ENCODE assay signal across 11 cellular contexts in the genomic region with DNA sequence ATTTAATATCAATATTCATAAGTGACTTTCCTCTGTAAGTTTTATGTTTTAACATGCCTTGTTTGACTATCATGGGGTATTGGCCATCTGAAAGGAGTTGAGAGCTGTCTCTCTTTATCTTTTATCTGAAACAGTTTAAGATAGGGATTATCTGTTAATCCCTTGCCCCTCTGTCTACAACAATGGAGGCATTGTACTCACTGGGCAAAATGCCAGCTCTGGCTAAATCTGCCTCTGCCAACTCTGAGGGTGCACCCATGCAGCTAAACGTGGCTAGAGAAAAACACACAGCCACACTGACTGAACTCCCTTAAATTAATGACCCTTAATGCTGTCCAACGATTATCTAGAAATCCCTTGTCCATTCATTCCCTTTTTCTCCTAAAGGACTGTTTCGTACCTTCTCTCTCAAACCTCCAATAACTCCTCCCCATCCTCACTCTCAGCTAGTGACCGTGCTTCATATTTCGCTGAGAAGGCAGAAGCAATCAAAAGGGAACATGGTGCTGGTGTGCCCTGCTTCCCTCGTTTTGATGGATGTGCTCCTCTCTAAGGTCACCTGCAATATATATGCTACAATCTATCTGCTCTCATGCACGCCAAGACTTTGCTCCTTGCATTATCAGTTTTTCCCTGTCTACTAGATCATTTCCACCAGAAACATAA. TPM values are rescaled to one million over a fixed set of nuclear protein-coding genes. Genes with fewer than 3 reads are reported as not detected.
DNase-seq lines count a peak whose midpoint lies in the region; ATAC-seq and TF ChIP-seq lines count a peak whose summit lies in the region.
"Had no signal": no experiment of that assay in that cellular context is flagged by ENCODE, and none has a peak within 500 bp of the region (broad histone marks: within the 10 kb centered on the region; RNA-seq: fewer than 3 reads in every experiment).

No MANE protein-coding gene starts in this region.

- TF ChIP-seq EP300 in Ishikawa (IDR thresholded peaks at IDR 0.05; ENCODE audit: borderline replicate concordance): no peak

- H3K4me3 Mint-ChIP-seq in brain (peak overlapping the region in 1 of 5 experiments; percentile 19), progenitor cell of endocrine pancreas (ENCODE audit: low read depth) (peak overlapping the region; percentile 24)
- no peak overlapping the region for H3K4me3 Mint-ChIP-seq in activated T-cell treated with anti-CD3 and anti-CD28 coated beads, Interleukin-2, amount 50 U/mL, for 24 hours
- no peak overlapping the region for H3K4me3 Mint-ChIP-seq in naive thymus-derived CD4-positive, alpha-beta T cell
- H3K4me3 Mint-ChIP-seq: central memory CD8-positive, alpha-beta T cell had no signal

- H3K36me3 Mint-ChIP-seq in brain (peaks cover 6% of the 10 kb centered on the region), progenitor cell of endocrine pancreas (ENCODE audit: insufficient read depth) (peaks cover 6% of the 10 kb centered on the region)
- H3K36me3 Mint-ChIP-seq in activated T-cell treated with anti-CD3 and anti-CD28 coated beads, Interleukin-2, amount 50 U/mL, for 24 hours (ENCODE audit: low read depth): no peaks in the 10 kb centered on the region
- H3K36me3 Mint-ChIP-seq in naive thymus-derived CD4-positive, alpha-beta T cell: peaks cover 0 to 9% (median 6%) of the 10 kb centered on the region in 5 donors

- TF ChIP-seq CTCF in brain (conservative IDR thresholded peaks at IDR 0.05): no peak
- TF ChIP-seq CTCF in progenitor cell of endocrine pancreas (IDR thresholded peaks at IDR 0.05; ENCODE audit: unreplicated experiment): no peak

- no peaks in the 10 kb centered on the region for H3K27me3 ChIP-seq in naive thymus-derived CD4-positive, alpha-beta T cell (ENCODE audit: control insufficient read depth in 2 of 2, insufficient read depth in 2 of 2, low read length in 2 of 2)

- POLR2A ChIA-PET in naive thymus-derived CD4-positive, alpha-beta T cell (lab: Charles Lee): no interaction called here

- no peak for TF ChIP-seq RAD21 in Ishikawa (IDR thresholded peaks at IDR 0.05; ENCODE audit: low read depth)

- H3K27me3 Mint-ChIP-seq in brain: no peaks in the 10 kb centered on the region
- no peaks in the 10 kb centered on the region for H3K27me3 Mint-ChIP-seq in progenitor cell of endocrine pancreas
- peaks cover 4% of the 10 kb centered on the region for H3K27me3 Mint-ChIP-seq in activated T-cell treated with anti-CD3 and anti-CD28 coated beads, Interleukin-2, amount 50 U/mL, for 24 hours
- no peaks in the 10 kb centered on the region for H3K27me3 Mint-ChIP-seq in naive thymus-derived CD4-positive, alpha-beta T cell
- H3K27me3 Mint-ChIP-seq: central memory CD8-positive, alpha-beta T cell had no signal

- intact Hi-C loops in naive thymus-derived CD4-positive, alpha-beta T cell (cut with micrococcal nuclease): no loop called here

- DNase-seq in NCI-H2196 (lab: John Stamatoyannopoulos, UW; ENCODE audit: unreplicated experiment) (peak; percentile 53), progenitor cell of endocrine pancreas (ENCODE audit: low spot score, unreplicated experiment) (no peak)
- DNase-seq in effector CD4-positive, alpha-beta T cell: no peak
- no peak for DNase-seq in activated T-cell treated with anti-CD3 and anti-CD28 coated beads, Interleukin-2, amount 50 U/mL, for 24 hours
- DNase-seq in naive thymus-derived CD4-positive, alpha-beta T cell: no peak
- DNase-seq: activated CD4-positive, alpha-beta T cell treated with anti-CD3 and anti-CD28 coated beads for 48 hours; activated naive CD4-positive, alpha-beta T cell treated with Interleukin-2 at 50 U/mL for 16 hours; KG1 had no signal

- ATAC-seq in naive thymus-derived CD4-positive, alpha-beta T cell: no peak

- H3K36me3 ChIP-seq in naive thymus-derived CD4-positive, alpha-beta T cell (ENCODE audit: control insufficient read depth in 2 of 3, insufficient read depth in 3 of 3, low read length in 3 of 3): no peaks in the 10 kb centered on the region

- no peak overlapping the region for H3K4me3 ChIP-seq in naive thymus-derived CD4-positive, alpha-beta T cell (ENCODE audit: low read length)

- CTCF ChIA-PET in naive thymus-derived CD4-positive, alpha-beta T cell (lab: Charles Lee): no interaction called here

- no peak overlapping the region for H3K27ac ChIP-seq in naive thymus-derived CD4-positive, alpha-beta T cell (ENCODE audit: low read depth, low read length)

- H3K27ac Mint-ChIP-seq in brain (peak overlapping the region in 3 of 5 experiments; percentile 4 to 36 (median 22)), progenitor cell of endocrine pancreas (peak overlapping the region; percentile 14)
- no peak overlapping the region for H3K27ac Mint-ChIP-seq in activated T-cell treated with anti-CD3 and anti-CD28 coated beads, Interleukin-2, amount 50 U/mL, for 24 hours
- H3K27ac Mint-ChIP-seq in naive thymus-derived CD4-positive, alpha-beta T cell: no peak overlapping the region

- no peaks in the 10 kb centered on the region for H3K9me3 ChIP-seq in naive thymus-derived CD4-positive, alpha-beta T cell (ENCODE audit: control insufficient read depth in 2 of 3, low read length in 3 of 3)

- no peaks in the 10 kb centered on the region for H3K4me1 ChIP-seq in naive thymus-derived CD4-positive, alpha-beta T cell (ENCODE audit: control insufficient read depth in 2 of 2, insufficient read depth in 2 of 2, low read length in 2 of 2)

- peaks cover 0 to 5% (median 0%) of the 10 kb centered on the region in 5 experiments for H3K9me3 Mint-ChIP-seq in brain
- H3K9me3 Mint-ChIP-seq in progenitor cell of endocrine pancreas (ENCODE audit: low read depth): peaks cover 25% of the 10 kb centered on the region
- no peaks in the 10 kb centered on the region for H3K9me3 Mint-ChIP-seq in activated T-cell treated with anti-CD3 and anti-CD28 coated beads, Interleukin-2, amount 50 U/mL, for 24 hours
- H3K9me3 Mint-ChIP-seq in naive thymus-derived CD4-positive, alpha-beta T cell: peaks cover 0 to 3% (median 0%) of the 10 kb centered on the region in 11 donors
- H3K9me3 Mint-ChIP-seq: central memory CD8-positive, alpha-beta T cell had no signal

- H3K4me1 Mint-ChIP-seq in brain: peaks cover 12% of the 10 kb centered on the region
- peaks cover 5% of the 10 kb centered on the region for H3K4me1 Mint-ChIP-seq in progenitor cell of endocrine pancreas (ENCODE audit: low read depth)
- no peaks in the 10 kb centered on the region for H3K4me1 Mint-ChIP-seq in activated T-cell treated with anti-CD3 and anti-CD28 coated beads, Interleukin-2, amount 50 U/mL, for 24 hours (ENCODE audit: low read depth)
- H3K4me1 Mint-ChIP-seq in naive thymus-derived CD4-positive, alpha-beta T cell: peaks cover 0 to 19% (median 13%) of the 10 kb centered on the region in 7 donors

TF ChIP-seq in Ishikawa, 13 proteins besides CTCF, POLR2A, EP300 and RAD21:
- TF ChIP-seq CREB1 (IDR thresholded peaks at IDR 0.05; ENCODE audit: low read depth) (no peak), NFIC (IDR thresholded peaks at IDR 0.05) (peak; percentile 35; the same call in 1 of the 2 replicates), ZBTB7A (IDR thresholded peaks at IDR 0.05; ENCODE audit: low read depth) (no peak), EGR1 (IDR thresholded peaks at IDR 0.05) (no peak), YY1 (IDR thresholded peaks at IDR 0.05; ENCODE audit: low read depth) (no peak), TEAD4 (IDR thresholded peaks at IDR 0.05) (no peak), CEBPB (IDR thresholded peaks at IDR 0.05) (no peak), TCF12 (IDR thresholded peaks at IDR 0.05; ENCODE audit: low read depth) (no peak)

RNA-seq across cellular contexts. Expression of gene PHKA2, which starts 10.3 kb away (rescaled TPM):
- polyA plus RNA-seq in brain (ENCODE audit: insufficient read depth, low read depth, low replicate concordance): 8.7 TPM
- total RNA-seq in progenitor cell of endocrine pancreas: 65.9 and 71.6 TPM in 2 replicates
- total RNA-seq in naive thymus-derived CD4-positive, alpha-beta T cell: 10 to 100 TPM; 24.1 to 54.3 (median 44.1) TPM
- 10 to 100 TPM in 1 of 2 donors, 1 to 10 TPM in 1; 7.9 to 11.0 TPM for polyA plus RNA-seq in naive thymus-derived CD4-positive, alpha-beta T cell

Comparison
In these comparisons a context has a peak if more than half of its experiments do, and no peak if none do; other contexts are left out.
1. H3K27ac Mint-ChIP-seq: peak in brain (3 of 5) and progenitor cell of endocrine pancreas (single experiment); none in activated T-cell treated with anti-CD3 and anti-CD28 coated beads, Interleukin-2, amount 50 U/mL, for 24 hours (single experiment) and naive thymus-derived CD4-positive, alpha-beta T cell (0 of 9).